14 cellular contexts compared by ENCODE assay signal in the genomic region with DNA sequence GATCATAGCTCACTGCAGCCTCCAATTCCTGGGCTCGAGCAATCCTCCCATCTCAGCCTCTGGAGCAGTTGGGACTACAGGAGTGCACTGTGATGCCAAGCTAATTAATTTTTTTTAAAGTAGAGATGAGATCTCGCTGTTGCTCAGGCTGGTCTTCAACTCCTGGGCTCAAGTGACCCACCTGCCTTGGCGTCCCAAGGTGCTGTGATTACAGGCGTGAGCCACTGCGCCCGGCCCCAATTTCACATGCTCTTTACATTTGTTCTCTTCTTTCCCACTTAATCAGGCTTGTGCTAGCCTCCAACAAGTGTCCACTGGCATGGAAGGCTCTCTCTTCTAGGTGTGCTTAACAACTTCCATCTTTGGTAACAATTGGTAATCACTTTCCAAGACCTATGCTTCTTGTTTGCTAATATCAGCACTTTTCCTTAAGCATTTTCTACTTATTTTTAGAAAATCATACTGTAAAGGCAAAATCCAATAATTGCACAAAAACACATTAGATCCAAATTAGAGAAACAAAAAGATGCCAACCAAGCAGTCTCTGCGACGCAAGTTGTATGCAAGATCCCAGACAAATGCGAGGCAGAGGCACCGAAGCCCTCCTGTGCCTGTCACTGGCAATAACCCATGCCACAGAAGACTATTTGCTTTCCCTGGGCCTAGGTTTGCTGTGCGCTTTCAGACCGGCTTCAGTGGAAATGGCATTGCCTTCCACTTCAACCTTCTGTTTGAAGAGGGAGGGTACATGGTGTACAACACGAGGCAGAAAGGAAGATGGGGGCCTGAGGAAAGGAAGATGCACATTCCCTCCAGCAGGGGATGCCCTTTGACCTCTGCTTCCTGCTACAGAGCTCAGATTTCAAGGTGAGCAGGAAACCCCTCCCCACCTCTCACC. TPM values are rescaled to one million over a fixed set of nuclear protein-coding genes. Genes with fewer than 3 reads are reported as not detected.
A peak's percentile ranks its signal among the peaks of the same experiment; 100 is the strongest.
DNase-seq lines count a peak whose midpoint lies in the region; ATAC-seq, FAIRE-seq and TF ChIP-seq lines count a peak whose summit lies in the region.
"Had no signal": no experiment of that assay in that cellular context is flagged by ENCODE, and none has a peak within 500 bp of the region (broad histone marks: within the 10 kb centered on the region; RNA-seq: fewer than 3 reads in every experiment).

No MANE protein-coding gene starts in this region.

- H3K4me2 ChIP-seq in keratinocyte (ENCODE audit: control insufficient read depth, extremely low read depth, insufficient read depth, low read depth, low read length) = no peak overlapping the region

- CTCF ChIA-PET in BJ (lab: Yijun Ruan, JAX) = interaction anchor here (1.0 to 1.2 kb wide), 2 partner anchors 8 to 20 kb away, joined by 3 to 4 read pairs; no protein-coding TSS in a partner anchor
- CTCF ChIA-PET in HEK293 (lab: Yijun Ruan, JAX) = interaction anchor here (0.6 to 13.7 kb wide), 12 partner anchors 8 to 683 kb away, joined by 3 to 278 read pairs (median 4); no protein-coding TSS in a partner anchor

- no peak for FAIRE-seq in keratinocyte (lab: Jason Lieb, UNC)

- peak; percentile 38; the same call in 1 of the 2 replicates for TF ChIP-seq CTCF in BJ (IDR thresholded peaks at IDR 0.05; ENCODE audit: insufficient read depth, low read depth, low read length)
- 0 out of 2 replicates have a peak, but pooled peaks have one; percentile 29 for TF ChIP-seq CTCF in HEK293 (tag by site-specific recombination; IDR thresholded peaks at IDR 0.05)
- peak; percentile 48 for TF ChIP-seq CTCF in brain microvascular endothelial cell (IDR thresholded peaks at IDR 0.05; ENCODE audit: low read depth, low read length, missing control alignments)
- TF ChIP-seq CTCF in keratinocyte (optimal IDR thresholded peaks at IDR 0.05 in 1 of 3, IDR thresholded peaks at IDR 0.05 in 1 of 3, conservative IDR thresholded peaks at IDR 0.05 in 1 of 3; ENCODE audit: extremely low read depth in 1 of 3, insufficient read depth in 2 of 3, low read length in 3 of 3) = peak; percentile 30 to 46 (median 44)

- DNase-seq in BJ (ENCODE audit: low read depth) (no peak), brain microvascular endothelial cell (no peak), keratinocyte (ENCODE audit: low read depth, low spot score) (no peak)
- DNase-seq in activated effector memory CD4-positive, alpha-beta T cell treated with anti-CD3 and anti-CD28 coated beads, Interleukin-2, amount 50 U/mL, for 16 hours = no peak
- no peak for DNase-seq in activated effector memory CD4-positive, alpha-beta T cell treated with Interleukin-2 at 50 U/mL for 16 hours
- DNase-seq: anterior cingulate cortex; left ventricle myocardium inferior; NK-92 treated with Interleukin-12 subunit alpha and Interleukin-12 subunit beta, amount 100 ng/mL, for 24 hours; occipital lobe; stimulated activated naive CD4-positive, alpha-beta T cell treated with Interleukin-2 at 50 U/mL for 16 hours had no signal

- H4K20me1 ChIP-seq in keratinocyte (ENCODE audit: control insufficient read depth, extremely low read depth, insufficient read depth, low read length) = no peaks in the 10 kb centered on the region

- H3K79me2 ChIP-seq in keratinocyte (ENCODE audit: control insufficient read depth, insufficient read depth, low read length) = no peaks in the 10 kb centered on the region

- H2AFZ ChIP-seq in keratinocyte (ENCODE audit: control insufficient read depth, low read length) = no peak overlapping the region

- H3K27me3 ChIP-seq in BJ (ENCODE audit: control insufficient read depth, insufficient read depth, low read length) (no peaks in the 10 kb centered on the region), brain microvascular endothelial cell (replicated peaks) (no peaks in the 10 kb centered on the region), keratinocyte (ENCODE audit: control insufficient read depth, extremely low read depth, insufficient read depth, low read length) (no peaks in the 10 kb centered on the region)
- H3K27me3 ChIP-seq: esophagus muscularis mucosa had no signal

- H3K36me3 ChIP-seq in BJ (ENCODE audit: control insufficient read depth, insufficient read depth, low read length) = no peaks in the 10 kb centered on the region
- H3K36me3 ChIP-seq in HEK293 (ENCODE audit: control insufficient read depth in 2 of 2, insufficient read depth in 1 of 2, low read length in 2 of 2) = no peaks in the 10 kb centered on the region
- H3K36me3 ChIP-seq in brain microvascular endothelial cell (replicated peaks) = no peaks in the 10 kb centered on the region
- H3K36me3 ChIP-seq in keratinocyte (ENCODE audit: control insufficient read depth in 2 of 2, extremely low read depth in 1 of 2, insufficient read depth in 2 of 2, low read length in 2 of 2) = no peaks in the 10 kb centered on the region
- H3K36me3 ChIP-seq: esophagus muscularis mucosa, left ventricle myocardium inferior had no signal

- ATAC-seq in HG02763 (IDR thresholded peaks at IDR 0.05; ENCODE audit: unreplicated experiment) (no peak), GM21576 (IDR thresholded peaks at IDR 0.05; ENCODE audit: unreplicated experiment) (no peak)

- H3K4me1 ChIP-seq in HEK293 (ENCODE audit: control insufficient read depth, insufficient read depth, low read length) (no peaks in the 10 kb centered on the region), keratinocyte (ENCODE audit: control insufficient read depth, extremely low read depth, insufficient read depth, low read length) (no peaks in the 10 kb centered on the region)
- H3K4me1 ChIP-seq: esophagus muscularis mucosa, left ventricle myocardium inferior had no signal

- H3K9me3 ChIP-seq in HEK293 (ENCODE audit: control insufficient read depth, insufficient read depth, low read depth, low read length) = no peaks in the 10 kb centered on the region
- no peaks in the 10 kb centered on the region for H3K9me3 ChIP-seq in keratinocyte (ENCODE audit: control insufficient read depth, low read depth, low read length)
- H3K9me3 ChIP-seq: esophagus muscularis mucosa, left ventricle myocardium inferior had no signal

- H3K4me3 ChIP-seq in BJ (ENCODE audit: low read depth, low read length) (no peak overlapping the region), HEK293 (ENCODE audit: low read depth, low read length) (no peak overlapping the region), brain microvascular endothelial cell (ENCODE audit: low read depth, low read length) (no peak overlapping the region), keratinocyte (ENCODE audit: control insufficient read depth in 2 of 3, extremely low read depth in 1 of 3, insufficient read depth in 2 of 3, low read depth in 1 of 3, low read length in 3 of 3) (no peak overlapping the region)
- H3K4me3 ChIP-seq: esophagus muscularis mucosa, left ventricle myocardium inferior had no signal

- dilution Hi-C loops in keratinocyte (cut with MboI; ENCODE audit: extremely low pct_ligation_motif_present, low sequenced_read_pairs) = no loop called here

- in situ Hi-C loops in brain microvascular endothelial cell (cut with HindIII; ENCODE audit: low pct_ligation_motif_present, low sequenced_read_pairs) = no loop called here

- POLR2A ChIA-PET in BJ (lab: Charles Lee) = no interaction called here
- POLR2A ChIA-PET in HEK293 (lab: Yijun Ruan, JAX) = no interaction called here

- H3K27ac ChIP-seq in HEK293 (ENCODE audit: extremely low read depth, low read depth, low read length) = no peak overlapping the region
- no peak overlapping the region for H3K27ac ChIP-seq in brain microvascular endothelial cell
- no peak overlapping the region for H3K27ac ChIP-seq in keratinocyte (ENCODE audit: control insufficient read depth, insufficient read depth, low read length)
- H3K27ac ChIP-seq: esophagus muscularis mucosa, left ventricle myocardium inferior had no signal

- no peak overlapping the region for H3K9ac ChIP-seq in keratinocyte (ENCODE audit: control insufficient read depth, extremely low read depth, insufficient read depth, low read length)

- no peaks in the 10 kb centered on the region for H3K9me1 ChIP-seq in keratinocyte (ENCODE audit: control insufficient read depth, extremely low read depth, insufficient read depth, low read length)

TF ChIP-seq in HEK293, 187 proteins besides CTCF, POLR2A, EP300 and RAD21 (continues in another document):
- TF ChIP-seq ZNF239 (tag by site-specific recombination; IDR thresholded peaks at IDR 0.05) (no peak), SP2 (tag by site-specific recombination; IDR thresholded peaks at IDR 0.05) (no peak), ZNF10 (tag by site-specific recombination; IDR thresholded peaks at IDR 0.05) (no peak), ZNF664 (tag by site-specific recombination; IDR thresholded peaks at IDR 0.05) (no peak)
- TF ChIP-seq, protein P1, sequence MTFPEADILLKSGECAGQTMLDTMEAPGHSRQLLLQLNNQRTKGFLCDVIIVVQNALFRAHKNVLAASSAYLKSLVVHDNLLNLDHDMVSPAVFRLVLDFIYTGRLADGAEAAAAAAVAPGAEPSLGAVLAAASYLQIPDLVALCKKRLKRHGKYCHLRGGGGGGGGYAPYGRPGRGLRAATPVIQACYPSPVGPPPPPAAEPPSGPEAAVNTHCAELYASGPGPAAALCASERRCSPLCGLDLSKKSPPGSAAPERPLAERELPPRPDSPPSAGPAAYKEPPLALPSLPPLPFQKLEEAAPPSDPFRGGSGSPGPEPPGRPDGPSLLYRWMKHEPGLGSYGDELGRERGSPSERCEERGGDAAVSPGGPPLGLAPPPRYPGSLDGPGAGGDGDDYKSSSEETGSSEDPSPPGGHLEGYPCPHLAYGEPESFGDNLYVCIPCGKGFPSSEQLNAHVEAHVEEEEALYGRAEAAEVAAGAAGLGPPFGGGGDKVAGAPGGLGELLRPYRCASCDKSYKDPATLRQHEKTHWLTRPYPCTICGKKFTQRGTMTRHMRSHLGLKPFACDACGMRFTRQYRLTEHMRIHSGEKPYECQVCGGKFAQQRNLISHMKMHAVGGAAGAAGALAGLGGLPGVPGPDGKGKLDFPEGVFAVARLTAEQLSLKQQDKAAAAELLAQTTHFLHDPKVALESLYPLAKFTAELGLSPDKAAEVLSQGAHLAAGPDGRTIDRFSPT (tag by site-specific recombination; IDR thresholded peaks at IDR 0.05) = no peak

RNA-seq across cellular contexts. Expression of a gene that starts 52.6 kb away (rescaled TPM):
- 0.02 TPM in 1 of 2 replicates, not detected in the other for polyA plus RNA-seq in BJ (2011; rRNA removed)
- polyA minus RNA-seq in BJ (2011; rRNA and poly(A)+ RNA removed) = not detected in 2 replicates
- polyA plus RNA-seq in keratinocyte = not detected in 3 replicates
- polyA plus RNA-seq in keratinocyte (2011; ENCODE audit: low read depth) = not detected
- polyA plus RNA-seq in keratinocyte (2011; cell fraction: cytosol; rRNA removed) = not detected in 2 replicates
- not detected in 2 replicates for polyA plus RNA-seq in keratinocyte (2011; cell fraction: nucleus; rRNA removed)
- not detected in 2 replicates for polyA plus RNA-seq in keratinocyte (2012; ENCODE audit: low replicate concordance)
- polyA minus RNA-seq in keratinocyte = not detected in 3 replicates
- polyA minus RNA-seq in keratinocyte (2011; cell fraction: cytosol; rRNA and poly(A)+ RNA removed) = not detected
- not detected in 2 replicates for polyA minus RNA-seq in keratinocyte (2011; cell fraction: nucleus; rRNA and poly(A)+ RNA removed)
